Comparison of ENCODE assay signal across 30 cellular contexts in the genomic region with DNA sequence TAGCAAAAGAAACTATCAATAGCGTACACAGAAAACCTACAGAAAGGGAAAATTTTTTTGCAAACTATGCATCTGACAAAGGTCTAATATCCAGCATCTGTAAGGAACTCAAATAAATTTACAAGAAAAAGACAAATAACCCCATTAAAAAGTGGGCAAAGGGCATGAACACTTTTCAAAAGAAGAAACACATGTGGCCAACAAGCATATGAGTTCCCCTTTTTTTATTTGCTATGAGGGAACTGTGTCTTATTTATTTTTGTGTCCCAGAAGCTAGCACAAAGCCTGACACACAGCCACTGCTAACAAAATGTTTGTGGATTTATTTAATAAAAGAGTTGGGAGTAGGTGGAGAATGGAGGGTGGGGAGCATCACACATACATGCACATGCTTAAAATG. TPM values are rescaled to one million over a fixed set of nuclear protein-coding genes. Genes with fewer than 3 reads are reported as not detected.
"Had no signal": no experiment of that assay in that cellular context is flagged by ENCODE, and none has a peak within 500 bp of the region (broad histone marks: within the 10 kb centered on the region; RNA-seq: fewer than 3 reads in every experiment).

No MANE protein-coding gene starts in this region.

- ATAC-seq: esophagus mucosa; heart left ventricle; left colon; naive thymus-derived CD4-positive, alpha-beta T cell; stimulated activated naive B cell treated with anti-CD40 and anti-IgM and Interleukin-4, amounts not matched to agents 10 μg/mL and 1 μg/mL and 100 μg/mL, for 72 hours; stimulated activated naive CD8-positive, alpha-beta T cell treated with anti-CD3 and anti-CD28 coated beads, Interleukin-15, amount 100 ng/mL, for 72 hours; upper lobe of right lung had no signal

- DNase-seq: dorsolateral prefrontal cortex; effector CD8-positive, alpha-beta T cell; heart left ventricle; hippocampal formation; left colon; naive thymus-derived CD4-positive, alpha-beta T cell; nephron progenitor cell; sigmoid colon; stimulated activated CD4-positive, alpha-beta T cell treated with anti-CD3 and anti-CD28 coated beads, Interleukin-2, amount 100 ng/mL, for 24 hours; stimulated activated CD4-positive, alpha-beta T cell treated with anti-CD3 and anti-CD28 coated beads, Interleukin-4, amount 100 ng/mL, for 4 hours; stimulated activated naive B cell treated with anti-CD40 and anti-IgM and Interleukin-4, amounts not matched to agents 10 μg/mL and 1 μg/mL and 100 μg/mL, for 72 hours; stimulated activated naive CD8-positive, alpha-beta T cell treated with anti-CD3 and anti-CD28 coated beads, Interleukin-15, amount 100 ng/mL, for 72 hours; testis; upper lobe of right lung had no signal

- H3K4me1 ChIP-seq: parathyroid adenoma, sigmoid colon, testis, tibial nerve, upper lobe of right lung had no signal

- H3K4me3 ChIP-seq: coronary artery, dorsolateral prefrontal cortex, heart left ventricle, sigmoid colon, skin epidermis, testis, tibial nerve, upper lobe of right lung had no signal

- H3K36me3 ChIP-seq: heart left ventricle, sigmoid colon, tibial nerve, upper lobe of right lung had no signal

- H3K9me3 ChIP-seq: heart left ventricle, sigmoid colon, testis, tibial nerve, upper lobe of right lung had no signal

- FAIRE-seq: frontal cortex had no signal

- H3K27me3 ChIP-seq: sigmoid colon, testis, tibial nerve, upper lobe of right lung had no signal

- H2AFZ ChIP-seq: parathyroid adenoma had no signal

- H3K27ac ChIP-seq: coronary artery, dorsolateral prefrontal cortex, parathyroid adenoma, sigmoid colon, skin epidermis, testis, tibial nerve, upper lobe of right lung had no signal

- H3K79me2 ChIP-seq: parathyroid adenoma had no signal

RNA-seq across cellular contexts. Expression of gene TMEM202, which starts 0.3 kb away (rescaled TPM):
- total RNA-seq: dorsolateral prefrontal cortex; esophagus mucosa; fibroblast of lung; frontal cortex; glomerular endothelial cell; heart left ventricle; kidney epithelial cell; left colon; liver; lung microvascular endothelial cell; mesenteric fat pad; mononuclear cell; naive thymus-derived CD4-positive, alpha-beta T cell; omental fat pad; pulmonary artery endothelial cell; sigmoid colon; subcutaneous adipose tissue; tibial nerve; upper lobe of right lung had no signal
- polyA plus RNA-seq: fibroblast of lung; heart left ventricle; liver; naive thymus-derived CD4-positive, alpha-beta T cell; sigmoid colon had no signal
